10 cellular contexts compared by ENCODE assay signal in the genomic region with DNA sequence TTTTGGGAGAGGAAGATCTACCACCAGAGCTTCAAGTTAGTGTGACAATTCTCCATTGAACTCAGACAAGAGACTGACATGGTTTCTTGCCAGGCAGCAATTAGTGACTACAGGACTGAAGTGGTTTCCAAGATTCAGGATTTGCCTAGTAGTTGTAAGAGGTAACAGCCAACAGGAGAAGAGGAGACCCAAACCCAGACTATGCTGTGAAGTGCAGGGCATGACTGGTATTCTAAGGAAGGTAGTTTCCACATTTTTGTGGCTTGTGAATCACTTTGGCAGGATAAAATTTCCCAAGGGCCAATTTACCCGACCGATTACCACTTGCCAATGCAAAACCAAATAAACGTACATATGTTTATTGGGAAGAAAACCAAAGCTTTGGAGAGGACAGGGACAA. TPM values are rescaled to one million over a fixed set of nuclear protein-coding genes. Genes with fewer than 3 reads are reported as not detected.
DNase-seq lines count a peak whose midpoint lies in the region; ATAC-seq and TF ChIP-seq lines count a peak whose summit lies in the region.
"Had no signal": no experiment of that assay in that cellular context is flagged by ENCODE, and none has a peak within 500 bp of the region (broad histone marks: within the 10 kb centered on the region; RNA-seq: fewer than 3 reads in every experiment).

No MANE protein-coding gene starts in this region.

- H3K27ac Mint-ChIP-seq in activated CD4-positive, alpha-beta T cell treated with anti-CD3 and anti-CD28 coated beads for 36 hours, result peak overlapping the region; percentile 96

- peaks cover 69% of the 10 kb centered on the region for H3K4me1 Mint-ChIP-seq in activated CD4-positive, alpha-beta T cell treated with anti-CD3 and anti-CD28 coated beads for 36 hours

- no peaks in the 10 kb centered on the region for H3K9me3 Mint-ChIP-seq in activated CD4-positive, alpha-beta T cell treated with anti-CD3 and anti-CD28 coated beads for 36 hours (ENCODE audit: low read depth)

- ATAC-seq in activated CD4-positive, alpha-beta T cell treated with anti-CD3 and anti-CD28 coated beads for 36 hours, result no peak
- ATAC-seq: A549 had no signal

- intact Hi-C loops in activated CD4-positive, alpha-beta T cell treated with anti-CD3 and anti-CD28 coated beads for 36 hours (cut with DNase I, micrococcal nuclease), result loop anchor here (1.0 to 5.0 kb wide), 5 partner anchors 11 to 958 kb away; partner anchors contain the start of gene DENND2D (in 1 of the 2)

- H3K79me2 ChIP-seq in SU-DHL-6 (ENCODE audit: insufficient read depth, low read length) (no peaks in the 10 kb centered on the region), smooth muscle cell (ENCODE audit: low read depth) (no peaks in the 10 kb centered on the region)

- H3K36me3 Mint-ChIP-seq in activated CD4-positive, alpha-beta T cell treated with anti-CD3 and anti-CD28 coated beads for 36 hours (ENCODE audit: low read depth), result peaks cover 2% of the 10 kb centered on the region

- DNase-seq in activated CD4-positive, alpha-beta T cell treated with anti-CD3 and anti-CD28 coated beads for 36 hours, result no peak
- no peak for DNase-seq in activated CD4-positive, alpha-beta T cell treated with anti-CD3 and anti-CD28 coated beads for 48 hours
- DNase-seq in epithelial cell of esophagus (ENCODE audit: low read depth), result peak; percentile 82
- DNase-seq in smooth muscle cell (lab: John Stamatoyannopoulos, UW; ENCODE audit: unreplicated experiment), result no peak
- no peak for DNase-seq in germinal center (ENCODE audit: low spot score)
- DNase-seq in Kasumi-1 (lab: John Stamatoyannopoulos, UW), result no peak
- DNase-seq in cerebellar nuclear complex (lab: John Stamatoyannopoulos, UW), result no peak
- DNase-seq: NCI-H2029 treated with DMSO at 0.1 percent for 48 hours had no signal

- H3K4me3 Mint-ChIP-seq in activated CD4-positive, alpha-beta T cell treated with anti-CD3 and anti-CD28 coated beads for 36 hours, result peak overlapping the region; percentile 21

- no peaks in the 10 kb centered on the region for H3K9me2 ChIP-seq in SU-DHL-6 (replicated peaks; ENCODE audit: insufficient read depth, low read length)

- no peaks in the 10 kb centered on the region for H3K9me3 ChIP-seq in SU-DHL-6 (ENCODE audit: insufficient read depth, low read length)
- H3K9me3 ChIP-seq in smooth muscle cell (replicated peaks; ENCODE audit: low read depth), result no peaks in the 10 kb centered on the region
- H3K9me3 ChIP-seq: A549 had no signal

- H3K36me3 ChIP-seq in SU-DHL-6 (ENCODE audit: low read length) (no peaks in the 10 kb centered on the region), smooth muscle cell (ENCODE audit: low read depth) (no peaks in the 10 kb centered on the region)

- H4K20me1 ChIP-seq in SU-DHL-6 (ENCODE audit: low read depth, low read length) (no peaks in the 10 kb centered on the region), smooth muscle cell (ENCODE audit: low read depth) (no peaks in the 10 kb centered on the region)

- H3K4me1 ChIP-seq in smooth muscle cell (ENCODE audit: low read depth), result peaks cover 6% of the 10 kb centered on the region
- H3K4me1 ChIP-seq: A549 had no signal

- no peak overlapping the region for H3K4me2 ChIP-seq in SU-DHL-6 (ENCODE audit: low read depth, low read length, poor library complexity, severe bottlenecking)
- peak overlapping the region; percentile 14 for H3K4me2 ChIP-seq in smooth muscle cell
- H3K4me2 ChIP-seq: A549 had no signal

- WGBS in smooth muscle cell (ENCODE audit: low lambda C conversion rate), result 43% methylated on average over 3 of the region's 3 CpGs

- H3K4me3 ChIP-seq in SU-DHL-6 (ENCODE audit: insufficient read depth, low read length, poor library complexity, severe bottlenecking) (no peak overlapping the region), epithelial cell of esophagus (ENCODE audit: low read length) (no peak overlapping the region), smooth muscle cell (no peak overlapping the region)
- H3K4me3 ChIP-seq: A549 had no signal

- H2AFZ ChIP-seq in SU-DHL-6 (ENCODE audit: low read depth, low read length, severe bottlenecking) (no peak overlapping the region), smooth muscle cell (ENCODE audit: low read depth) (peak overlapping the region; percentile 27)

- POLR2A ChIA-PET in activated CD4-positive, alpha-beta T cell treated with anti-CD3 and anti-CD28 coated beads for 36 hours (lab: Charles Lee), result interaction anchor here (0.9 to 2.5 kb wide), 4 partner anchors 11 to 97 kb away, joined by 4 to 19 read pairs (median 10); no protein-coding TSS in a partner anchor

- H3K9ac ChIP-seq in SU-DHL-6 (ENCODE audit: low read length) (peak overlapping the region; percentile 30; the same call in 1 of the 2 replicates), smooth muscle cell (ENCODE audit: low read depth) (no peak overlapping the region)

- H3F3A ChIP-seq in SU-DHL-6 (ENCODE audit: insufficient read depth), result peaks cover 34% of the 10 kb centered on the region
- H3F3A ChIP-seq in smooth muscle cell (ENCODE audit: low read depth), result no peaks in the 10 kb centered on the region

- peak overlapping the region; percentile 87; the same call in 1 of the 2 replicates for H3K27ac ChIP-seq in SU-DHL-6 (ENCODE audit: low read depth, low read length)
- H3K27ac ChIP-seq in smooth muscle cell (ENCODE audit: low read depth), result peak overlapping the region; percentile 59
- H3K27ac ChIP-seq: A549 had no signal

- CTCF ChIA-PET in activated CD4-positive, alpha-beta T cell treated with anti-CD3 and anti-CD28 coated beads for 36 hours (lab: Charles Lee), result interaction anchor here (0.6 to 4.9 kb wide), 9 partner anchors 11 to 645 kb away, joined by 3 to 35 read pairs (median 5); partner anchors contain the start of gene RAP1A

- no peaks in the 10 kb centered on the region for H3K27me3 Mint-ChIP-seq in activated CD4-positive, alpha-beta T cell treated with anti-CD3 and anti-CD28 coated beads for 36 hours

- no peak for TF ChIP-seq CTCF in SU-DHL-6 (IDR thresholded peaks at IDR 0.05; ENCODE audit: insufficient read depth, low read length, poor library complexity, severe bottlenecking)
- TF ChIP-seq CTCF in epithelial cell of esophagus (IDR thresholded peaks at IDR 0.05; ENCODE audit: insufficient read depth, low read depth, low read length, missing control alignments), result no peak
- TF ChIP-seq CTCF in smooth muscle cell (IDR thresholded peaks at IDR 0.05; ENCODE audit: borderline replicate concordance, insufficient read depth, poor library complexity, severe bottlenecking), result no peak

- H3K27me3 ChIP-seq in SU-DHL-6 (ENCODE audit: low read length), result no peaks in the 10 kb centered on the region
- H3K27me3 ChIP-seq in smooth muscle cell (ENCODE audit: low read depth), result no peaks in the 10 kb centered on the region

RNA-seq across cellular contexts. Expression of gene RAP1A, which starts 14.7 kb away (rescaled TPM):
- total RNA-seq in activated CD4-positive, alpha-beta T cell treated with anti-CD3 and anti-CD28 coated beads for 36 hours, result 100 to 1,000 TPM; 182 to 214 TPM
- 49.4 and 64.9 TPM in 2 replicates for total RNA-seq in smooth muscle cell
- 36.8 and 39.8 TPM in 2 replicates for polyA plus RNA-seq in smooth muscle cell
